In the genomic region with DNA sequence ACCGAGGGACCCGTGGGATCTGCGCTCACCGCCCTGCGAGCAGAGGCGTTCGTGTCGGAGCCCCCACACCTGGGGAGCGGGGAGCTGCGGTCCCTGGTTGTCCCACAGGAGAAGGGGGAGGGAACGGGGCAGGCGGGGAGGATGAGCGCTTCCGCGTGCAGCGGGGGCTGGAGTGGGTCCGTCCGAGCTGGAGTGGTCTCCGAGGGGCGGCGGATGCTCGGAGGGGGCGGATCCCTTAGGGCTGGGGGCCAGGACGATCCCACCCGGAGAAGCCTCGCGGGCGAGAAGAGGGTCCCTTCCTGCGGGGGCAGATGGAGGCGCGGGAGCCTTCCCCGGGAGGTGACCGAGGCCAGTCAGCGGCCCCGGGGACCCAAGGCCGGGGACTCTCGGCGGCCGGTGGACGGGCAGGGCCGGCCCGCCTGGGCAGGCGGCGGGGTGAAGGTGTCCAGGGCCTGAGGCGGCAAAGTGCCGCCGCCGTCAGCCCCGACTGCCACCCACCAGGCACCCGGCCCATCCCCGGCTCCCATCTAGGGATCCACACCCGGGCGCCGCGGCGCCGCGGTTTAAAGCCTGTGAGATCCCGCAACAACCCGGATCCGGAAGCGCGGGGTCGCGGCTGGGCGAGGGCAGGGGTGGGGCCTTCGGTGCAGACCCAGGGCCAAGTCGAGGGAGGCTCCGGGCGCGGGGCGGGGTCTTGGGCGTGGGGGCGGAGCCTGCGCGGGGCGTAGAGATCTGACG, we compare ENCODE assay signal across 1 cellular context.
TF ChIP-seq lines count a peak whose summit lies in the region.

No MANE protein-coding gene starts in this region.

TF ChIP-seq in GM12878, 131 proteins besides CTCF, POLR2A, EP300 and RAD21 (continues in another document):
- TF ChIP-seq SRF (IDR thresholded peaks at IDR 0.05; ENCODE audit: low read depth in 2 of 2, low read length in 2 of 2): no peak
- peak; percentile 63 for TF ChIP-seq RUNX3 (IDR thresholded peaks at IDR 0.05; ENCODE audit: low read length)
- 0 out of 2 replicates have a peak, but pooled peaks have one; percentile 29 for TF ChIP-seq NR2F1 (conservative IDR thresholded peaks at IDR 0.05)
- TF ChIP-seq, protein P1, sequence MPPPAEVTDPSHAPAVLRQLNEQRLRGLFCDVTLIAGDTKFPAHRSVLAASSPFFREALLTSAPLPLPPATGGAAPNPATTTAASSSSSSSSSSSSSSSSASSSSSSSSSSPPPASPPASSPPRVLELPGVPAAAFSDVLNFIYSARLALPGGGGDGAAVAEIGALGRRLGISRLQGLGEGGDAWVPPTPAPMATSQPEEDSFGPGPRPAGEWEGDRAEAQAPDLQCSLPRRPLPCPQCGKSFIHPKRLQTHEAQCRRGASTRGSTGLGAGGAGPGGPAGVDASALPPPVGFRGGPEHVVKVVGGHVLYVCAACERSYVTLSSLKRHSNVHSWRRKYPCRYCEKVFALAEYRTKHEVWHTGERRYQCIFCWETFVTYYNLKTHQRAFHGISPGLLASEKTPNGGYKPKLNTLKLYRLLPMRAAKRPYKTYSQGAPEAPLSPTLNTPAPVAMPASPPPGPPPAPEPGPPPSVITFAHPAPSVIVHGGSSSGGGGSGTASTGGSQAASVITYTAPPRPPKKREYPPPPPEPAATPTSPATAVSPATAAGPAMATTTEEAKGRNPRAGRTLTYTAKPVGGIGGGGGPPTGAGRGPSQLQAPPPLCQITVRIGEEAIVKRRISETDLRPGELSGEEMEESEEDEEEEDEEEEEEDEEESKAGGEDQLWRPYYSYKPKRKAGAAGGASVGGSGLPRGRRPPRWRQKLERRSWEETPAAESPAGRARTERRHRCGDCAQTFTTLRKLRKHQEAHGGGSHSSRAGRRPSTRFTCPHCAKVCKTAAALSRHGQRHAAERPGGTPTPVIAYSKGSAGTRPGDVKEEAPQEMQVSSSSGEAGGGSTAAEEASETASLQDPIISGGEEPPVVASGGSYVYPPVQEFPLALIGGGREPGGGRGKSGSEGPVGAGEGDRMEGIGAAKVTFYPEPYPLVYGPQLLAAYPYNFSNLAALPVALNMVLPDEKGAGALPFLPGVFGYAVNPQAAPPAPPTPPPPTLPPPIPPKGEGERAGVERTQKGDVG (CRISPR knock-in tag; IDR thresholded peaks at IDR 0.05): no peak
- no peak for TF ChIP-seq EGR1 (IDR thresholded peaks at IDR 0.05; ENCODE audit: borderline replicate concordance in 1 of 2, low read depth in 2 of 2, low read length in 2 of 2)
- TF ChIP-seq NR2C1 (IDR thresholded peaks at IDR 0.05): peak; percentile 96
- TF ChIP-seq SP1 (IDR thresholded peaks at IDR 0.05; ENCODE audit: low read depth, low read length): no peak
- TF ChIP-seq, protein P2, sequence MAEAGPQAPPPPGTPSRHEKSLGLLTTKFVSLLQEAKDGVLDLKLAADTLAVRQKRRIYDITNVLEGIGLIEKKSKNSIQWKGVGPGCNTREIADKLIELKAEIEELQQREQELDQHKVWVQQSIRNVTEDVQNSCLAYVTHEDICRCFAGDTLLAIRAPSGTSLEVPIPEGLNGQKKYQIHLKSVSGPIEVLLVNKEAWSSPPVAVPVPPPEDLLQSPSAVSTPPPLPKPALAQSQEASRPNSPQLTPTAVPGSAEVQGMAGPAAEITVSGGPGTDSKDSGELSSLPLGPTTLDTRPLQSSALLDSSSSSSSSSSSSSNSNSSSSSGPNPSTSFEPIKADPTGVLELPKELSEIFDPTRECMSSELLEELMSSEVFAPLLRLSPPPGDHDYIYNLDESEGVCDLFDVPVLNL (IDR thresholded peaks at IDR 0.05; ENCODE audit: low read depth, low read length): peak; percentile 44; the same call in 1 of the 2 replicates
- TF ChIP-seq SMC3 (IDR thresholded peaks at IDR 0.05; ENCODE audit: borderline replicate concordance, low read length): no peak
- no peak for TF ChIP-seq TARDBP (IDR thresholded peaks at IDR 0.05; ENCODE audit: borderline replicate concordance)
- TF ChIP-seq YY1 (IDR thresholded peaks at IDR 0.05; ENCODE audit: low read depth, low read length): peak; percentile 28; the same call in 1 of the 2 replicates
- TF ChIP-seq ZNF217 (IDR thresholded peaks at IDR 0.05): no peak
- TF ChIP-seq SUZ12 (IDR thresholded peaks at IDR 0.05; ENCODE audit: unreplicated experiment): no peak
- TF ChIP-seq BACH1 (IDR thresholded peaks at IDR 0.05; ENCODE audit: borderline replicate concordance): no peak
- TF ChIP-seq, protein P3, sequence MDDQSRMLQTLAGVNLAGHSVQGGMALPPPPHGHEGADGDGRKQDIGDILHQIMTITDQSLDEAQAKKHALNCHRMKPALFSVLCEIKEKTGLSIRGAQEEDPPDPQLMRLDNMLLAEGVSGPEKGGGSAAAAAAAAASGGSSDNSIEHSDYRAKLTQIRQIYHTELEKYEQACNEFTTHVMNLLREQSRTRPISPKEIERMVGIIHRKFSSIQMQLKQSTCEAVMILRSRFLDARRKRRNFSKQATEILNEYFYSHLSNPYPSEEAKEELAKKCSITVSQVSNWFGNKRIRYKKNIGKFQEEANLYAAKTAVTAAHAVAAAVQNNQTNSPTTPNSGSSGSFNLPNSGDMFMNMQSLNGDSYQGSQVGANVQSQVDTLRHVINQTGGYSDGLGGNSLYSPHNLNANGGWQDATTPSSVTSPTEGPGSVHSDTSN (IDR thresholded peaks at IDR 0.05; ENCODE audit: insufficient replicate concordance, low read depth, low read length): no peak
- no peak for TF ChIP-seq NFIC (IDR thresholded peaks at IDR 0.05; ENCODE audit: low read depth, low read length)
- peak; percentile 38; the same call in 1 of the 2 replicates for TF ChIP-seq DPF2 (IDR thresholded peaks at IDR 0.05)
- peak; percentile 89 for TF ChIP-seq GABPA (IDR thresholded peaks at IDR 0.05; ENCODE audit: low read depth)
- no peak for TF ChIP-seq FOS (IDR thresholded peaks at IDR 0.05; ENCODE audit: borderline replicate concordance, extremely low read depth, insufficient read length)
- TF ChIP-seq MXI1 (IDR thresholded peaks at IDR 0.05; ENCODE audit: low read depth, low read length): no peak
- 0 out of 2 replicates have a peak, but pooled peaks have one; percentile 42 for TF ChIP-seq POLR2AphosphoS2 (IDR thresholded peaks at IDR 0.05; ENCODE audit: low read depth, low read length)
- TF ChIP-seq, protein P4, sequence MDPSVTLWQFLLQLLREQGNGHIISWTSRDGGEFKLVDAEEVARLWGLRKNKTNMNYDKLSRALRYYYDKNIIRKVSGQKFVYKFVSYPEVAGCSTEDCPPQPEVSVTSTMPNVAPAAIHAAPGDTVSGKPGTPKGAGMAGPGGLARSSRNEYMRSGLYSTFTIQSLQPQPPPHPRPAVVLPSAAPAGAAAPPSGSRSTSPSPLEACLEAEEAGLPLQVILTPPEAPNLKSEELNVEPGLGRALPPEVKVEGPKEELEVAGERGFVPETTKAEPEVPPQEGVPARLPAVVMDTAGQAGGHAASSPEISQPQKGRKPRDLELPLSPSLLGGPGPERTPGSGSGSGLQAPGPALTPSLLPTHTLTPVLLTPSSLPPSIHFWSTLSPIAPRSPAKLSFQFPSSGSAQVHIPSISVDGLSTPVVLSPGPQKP (IDR thresholded peaks at IDR 0.05; ENCODE audit: low read depth, low read length): peak; percentile 94
- TF ChIP-seq, protein P5, sequence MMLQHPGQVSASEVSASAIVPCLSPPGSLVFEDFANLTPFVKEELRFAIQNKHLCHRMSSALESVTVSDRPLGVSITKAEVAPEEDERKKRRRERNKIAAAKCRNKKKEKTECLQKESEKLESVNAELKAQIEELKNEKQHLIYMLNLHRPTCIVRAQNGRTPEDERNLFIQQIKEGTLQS (IDR thresholded peaks at IDR 0.05; ENCODE audit: borderline replicate concordance, extremely low read depth, low read depth, low read length): no peak
- no peak for TF ChIP-seq TCF3 (IDR thresholded peaks at IDR 0.05; ENCODE audit: borderline replicate concordance, insufficient read depth, low read depth, low read length)
- TF ChIP-seq, protein P6, sequence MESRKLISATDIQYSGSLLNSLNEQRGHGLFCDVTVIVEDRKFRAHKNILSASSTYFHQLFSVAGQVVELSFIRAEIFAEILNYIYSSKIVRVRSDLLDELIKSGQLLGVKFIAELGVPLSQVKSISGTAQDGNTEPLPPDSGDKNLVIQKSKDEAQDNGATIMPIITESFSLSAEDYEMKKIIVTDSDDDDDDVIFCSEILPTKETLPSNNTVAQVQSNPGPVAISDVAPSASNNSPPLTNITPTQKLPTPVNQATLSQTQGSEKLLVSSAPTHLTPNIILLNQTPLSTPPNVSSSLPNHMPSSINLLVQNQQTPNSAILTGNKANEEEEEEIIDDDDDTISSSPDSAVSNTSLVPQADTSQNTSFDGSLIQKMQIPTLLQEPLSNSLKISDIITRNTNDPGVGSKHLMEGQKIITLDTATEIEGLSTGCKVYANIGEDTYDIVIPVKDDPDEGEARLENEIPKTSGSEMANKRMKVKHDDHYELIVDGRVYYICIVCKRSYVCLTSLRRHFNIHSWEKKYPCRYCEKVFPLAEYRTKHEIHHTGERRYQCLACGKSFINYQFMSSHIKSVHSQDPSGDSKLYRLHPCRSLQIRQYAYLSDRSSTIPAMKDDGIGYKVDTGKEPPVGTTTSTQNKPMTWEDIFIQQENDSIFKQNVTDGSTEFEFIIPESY (IDR thresholded peaks at IDR 0.05): no peak
- TF ChIP-seq, protein P7, sequence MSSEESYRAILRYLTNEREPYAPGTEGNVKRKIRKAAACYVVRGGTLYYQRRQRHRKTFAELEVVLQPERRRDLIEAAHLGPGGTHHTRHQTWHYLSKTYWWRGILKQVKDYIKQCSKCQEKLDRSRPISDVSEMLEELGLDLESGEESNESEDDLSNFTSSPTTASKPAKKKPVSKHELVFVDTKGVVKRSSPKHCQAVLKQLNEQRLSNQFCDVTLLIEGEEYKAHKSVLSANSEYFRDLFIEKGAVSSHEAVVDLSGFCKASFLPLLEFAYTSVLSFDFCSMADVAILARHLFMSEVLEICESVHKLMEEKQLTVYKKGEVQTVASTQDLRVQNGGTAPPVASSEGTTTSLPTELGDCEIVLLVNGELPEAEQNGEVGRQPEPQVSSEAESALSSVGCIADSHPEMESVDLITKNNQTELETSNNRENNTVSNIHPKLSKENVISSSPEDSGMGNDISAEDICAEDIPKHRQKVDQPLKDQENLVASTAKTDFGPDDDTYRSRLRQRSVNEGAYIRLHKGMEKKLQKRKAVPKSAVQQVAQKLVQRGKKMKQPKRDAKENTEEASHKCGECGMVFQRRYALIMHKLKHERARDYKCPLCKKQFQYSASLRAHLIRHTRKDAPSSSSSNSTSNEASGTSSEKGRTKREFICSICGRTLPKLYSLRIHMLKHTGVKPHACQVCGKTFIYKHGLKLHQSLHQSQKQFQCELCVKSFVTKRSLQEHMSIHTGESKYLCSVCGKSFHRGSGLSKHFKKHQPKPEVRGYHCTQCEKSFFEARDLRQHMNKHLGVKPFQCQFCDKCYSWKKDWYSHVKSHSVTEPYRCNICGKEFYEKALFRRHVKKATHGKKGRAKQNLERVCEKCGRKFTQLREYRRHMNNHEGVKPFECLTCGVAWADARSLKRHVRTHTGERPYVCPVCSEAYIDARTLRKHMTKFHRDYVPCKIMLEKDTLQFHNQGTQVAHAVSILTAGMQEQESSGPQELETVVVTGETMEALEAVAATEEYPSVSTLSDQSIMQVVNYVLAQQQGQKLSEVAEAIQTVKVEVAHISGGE (CRISPR knock-in tag; IDR thresholded peaks at IDR 0.05): no peak
- TF ChIP-seq, protein P8, sequence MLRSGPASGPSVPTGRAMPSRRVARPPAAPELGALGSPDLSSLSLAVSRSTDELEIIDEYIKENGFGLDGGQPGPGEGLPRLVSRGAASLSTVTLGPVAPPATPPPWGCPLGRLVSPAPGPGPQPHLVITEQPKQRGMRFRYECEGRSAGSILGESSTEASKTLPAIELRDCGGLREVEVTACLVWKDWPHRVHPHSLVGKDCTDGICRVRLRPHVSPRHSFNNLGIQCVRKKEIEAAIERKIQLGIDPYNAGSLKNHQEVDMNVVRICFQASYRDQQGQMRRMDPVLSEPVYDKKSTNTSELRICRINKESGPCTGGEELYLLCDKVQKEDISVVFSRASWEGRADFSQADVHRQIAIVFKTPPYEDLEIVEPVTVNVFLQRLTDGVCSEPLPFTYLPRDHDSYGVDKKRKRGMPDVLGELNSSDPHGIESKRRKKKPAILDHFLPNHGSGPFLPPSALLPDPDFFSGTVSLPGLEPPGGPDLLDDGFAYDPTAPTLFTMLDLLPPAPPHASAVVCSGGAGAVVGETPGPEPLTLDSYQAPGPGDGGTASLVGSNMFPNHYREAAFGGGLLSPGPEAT (IDR thresholded peaks at IDR 0.05; ENCODE audit: low read depth): no peak
- no peak for TF ChIP-seq STAT1 (conservative IDR thresholded peaks at IDR 0.05)
- TF ChIP-seq, protein P9, sequence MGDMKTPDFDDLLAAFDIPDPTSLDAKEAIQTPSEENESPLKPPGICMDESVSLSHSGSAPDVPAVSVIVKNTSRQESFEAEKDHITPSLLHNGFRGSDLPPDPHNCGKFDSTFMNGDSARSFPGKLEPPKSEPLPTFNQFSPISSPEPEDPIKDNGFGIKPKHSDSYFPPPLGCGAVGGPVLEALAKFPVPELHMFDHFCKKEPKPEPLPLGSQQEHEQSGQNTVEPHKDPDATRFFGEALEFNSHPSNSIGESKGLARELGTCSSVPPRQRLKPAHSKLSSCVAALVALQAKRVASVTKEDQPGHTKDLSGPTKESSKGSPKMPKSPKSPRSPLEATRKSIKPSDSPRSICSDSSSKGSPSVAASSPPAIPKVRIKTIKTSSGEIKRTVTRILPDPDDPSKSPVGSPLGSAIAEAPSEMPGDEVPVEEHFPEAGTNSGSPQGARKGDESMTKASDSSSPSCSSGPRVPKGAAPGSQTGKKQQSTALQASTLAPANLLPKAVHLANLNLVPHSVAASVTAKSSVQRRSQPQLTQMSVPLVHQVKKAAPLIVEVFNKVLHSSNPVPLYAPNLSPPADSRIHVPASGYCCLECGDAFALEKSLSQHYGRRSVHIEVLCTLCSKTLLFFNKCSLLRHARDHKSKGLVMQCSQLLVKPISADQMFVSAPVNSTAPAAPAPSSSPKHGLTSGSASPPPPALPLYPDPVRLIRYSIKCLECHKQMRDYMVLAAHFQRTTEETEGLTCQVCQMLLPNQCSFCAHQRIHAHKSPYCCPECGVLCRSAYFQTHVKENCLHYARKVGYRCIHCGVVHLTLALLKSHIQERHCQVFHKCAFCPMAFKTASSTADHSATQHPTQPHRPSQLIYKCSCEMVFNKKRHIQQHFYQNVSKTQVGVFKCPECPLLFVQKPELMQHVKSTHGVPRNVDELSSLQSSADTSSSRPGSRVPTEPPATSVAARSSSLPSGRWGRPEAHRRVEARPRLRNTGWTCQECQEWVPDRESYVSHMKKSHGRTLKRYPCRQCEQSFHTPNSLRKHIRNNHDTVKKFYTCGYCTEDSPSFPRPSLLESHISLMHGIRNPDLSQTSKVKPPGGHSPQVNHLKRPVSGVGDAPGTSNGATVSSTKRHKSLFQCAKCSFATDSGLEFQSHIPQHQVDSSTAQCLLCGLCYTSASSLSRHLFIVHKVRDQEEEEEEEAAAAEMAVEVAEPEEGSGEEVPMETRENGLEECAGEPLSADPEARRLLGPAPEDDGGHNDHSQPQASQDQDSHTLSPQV (IDR thresholded peaks at IDR 0.05): no peak
- no peak for TF ChIP-seq CHD1 (IDR thresholded peaks at IDR 0.05; ENCODE audit: low read depth, low read length)
